ENCODE assay signal across 11 cellular contexts in genomic region chr16:27174007-27174406, GRCh38. TPM values are rescaled to one million over a fixed set of nuclear protein-coding genes. Genes with fewer than 3 reads are reported as not detected.
DNase-seq lines count a peak whose midpoint lies in the region; ATAC-seq, FAIRE-seq and TF ChIP-seq lines count a peak whose summit lies in the region.
"Had no signal": no experiment of that assay in that cellular context is flagged by ENCODE, and none has a peak within 500 bp of the region (broad histone marks: within the 10 kb centered on the region; RNA-seq: fewer than 3 reads in every experiment).

No MANE protein-coding gene starts in this region.

- TF ChIP-seq EP300 in HepG2 (IDR thresholded peaks at IDR 0.05; ENCODE audit: low read depth in 2 of 2, low read length in 2 of 2): no peak
- TF ChIP-seq EP300 in HepG2 (CRISPR knock-in tag; IDR thresholded peaks at IDR 0.05; ENCODE audit: borderline replicate concordance): no peak

- intact Hi-C loops in activated CD4-positive, alpha-beta T cell treated with anti-CD3 and anti-CD28 coated beads, Interleukin-2, amount 10 ng/mL, durations not matched to agents 24 days and 14 days (cut with micrococcal nuclease): loop anchor here (10.0 kb wide), 1 partner anchor 579 kb away; no protein-coding TSS in a partner anchor
- intact Hi-C loops in HepG2 (cut with micrococcal nuclease; ENCODE audit: unreplicated experiment): no loop called here

- no peaks in the 10 kb centered on the region for H3K36me3 ChIP-seq in BLaER1 treated with 17β-estradiol and CSF1 and Interleukin-3, amounts not matched to agents 10 nM and 100 nM
- no peaks in the 10 kb centered on the region for H3K36me3 ChIP-seq in HepG2 (replicated peaks in 1 of 2; ENCODE audit: control insufficient read depth in 1 of 2, insufficient read depth in 2 of 2, low read length in 2 of 2)
- H3K36me3 ChIP-seq: SJCRH30, thoracic aorta had no signal

- no peaks in the 10 kb centered on the region for H3K79me2 ChIP-seq in HepG2 (ENCODE audit: insufficient read depth, low read length)

- no peaks in the 10 kb centered on the region for H3K9me3 ChIP-seq in BLaER1 treated with 17β-estradiol and CSF1 and Interleukin-3, amounts not matched to agents 10 nM and 100 nM (replicated peaks in 1 of 11)
- H3K9me3 ChIP-seq in HepG2 (ENCODE audit: low read length): no peaks in the 10 kb centered on the region
- H3K9me3 ChIP-seq: thoracic aorta had no signal

- H3K9ac ChIP-seq in BLaER1 treated with 17β-estradiol and CSF1 and Interleukin-3, amounts not matched to agents 10 nM and 100 nM: peak overlapping the region in 9 of 11 experiments; percentile 2 to 80 (median 55); a peak in 15 of 22 replicates
- H3K9ac ChIP-seq in HepG2 (ENCODE audit: insufficient read depth, low read depth, low read length): no peak overlapping the region

- WGBS in HepG2 (ENCODE audit: low lambda C conversion rate): 42% methylated on average over 8 of the region's 8 CpGs

- peak overlapping the region; percentile 19 to 99 (median 90); a peak in 20 of 22 replicates for H3K4me2 ChIP-seq in BLaER1 treated with 17β-estradiol and CSF1 and Interleukin-3, amounts not matched to agents 10 nM and 100 nM
- H3K4me2 ChIP-seq in HepG2 (ENCODE audit: low read depth, low read length): no peak overlapping the region

- CTCF ChIA-PET in HepG2 (lab: Yijun Ruan, JAX; ENCODE audit: low intra/inter-chr PET ratio, low total read pairs): no interaction called here

- peak overlapping the region; percentile 51 for H3K4me3 Mint-ChIP-seq in activated CD4-positive, alpha-beta T cell treated with anti-CD3 and anti-CD28 coated beads, Interleukin-2, amount 10 ng/mL, durations not matched to agents 24 days and 14 days
- peak overlapping the region; percentile 59 to 66 for H3K4me3 Mint-ChIP-seq in effector memory CD8-positive, alpha-beta T cell
- H3K4me3 Mint-ChIP-seq: nephron had no signal

- peak overlapping the region in 9 of 11 experiments; percentile 22 to 91 (median 84); a peak in 17 of 22 replicates for H3K27ac ChIP-seq in BLaER1 treated with 17β-estradiol and CSF1 and Interleukin-3, amounts not matched to agents 10 nM and 100 nM
- H3K27ac ChIP-seq in HepG2 (ENCODE audit: extremely low read length, insufficient read depth, low read length): no peak overlapping the region
- H3K27ac ChIP-seq: SJCRH30, thoracic aorta had no signal

- POLR2A ChIA-PET in HepG2 (lab: Yijun Ruan, JAX): interaction anchor here (0.8 to 1.0 kb wide), 2 partner anchors 30 to 193 kb away, joined by 3 read pairs; partner anchors contain the start of gene KDM8

- no peak for FAIRE-seq in HepG2 (lab: Jason Lieb, UNC)

- TF ChIP-seq CTCF in HepG2 (CRISPR knock-in tag; IDR thresholded peaks at IDR 0.05): no peak

- DNase-seq in NCI-H2029 treated with DMSO at 0.1 percent for 48 hours (lab: John Stamatoyannopoulos, UW): peak; percentile 24
- DNase-seq in activated CD4-positive, alpha-beta T cell treated with anti-CD3 and anti-CD28 coated beads, Interleukin-2, amount 10 ng/mL, durations not matched to agents 24 days and 14 days: peak; percentile 85
- DNase-seq in effector memory CD8-positive, alpha-beta T cell: peak; percentile 47 to 55 (median 50)
- no peak for DNase-seq in DMS79 (lab: John Stamatoyannopoulos, UW)
- no peak for DNase-seq in HepG2 (ENCODE audit: low spot score)
- no peak for DNase-seq in LoVo (ENCODE audit: low spot score)

- H3K4me1 Mint-ChIP-seq in activated CD4-positive, alpha-beta T cell treated with anti-CD3 and anti-CD28 coated beads, Interleukin-2, amount 10 ng/mL, durations not matched to agents 24 days and 14 days: peaks cover 66% of the 10 kb centered on the region
- peaks cover 38 to 48% of the 10 kb centered on the region in 2 donors for H3K4me1 Mint-ChIP-seq in effector memory CD8-positive, alpha-beta T cell (ENCODE audit: low read depth in 2 of 2)

- no peak for TF ChIP-seq RAD21 in HepG2 (CRISPR knock-in tag; IDR thresholded peaks at IDR 0.05)

- H3K27ac Mint-ChIP-seq in activated CD4-positive, alpha-beta T cell treated with anti-CD3 and anti-CD28 coated beads, Interleukin-2, amount 10 ng/mL, durations not matched to agents 24 days and 14 days: peak overlapping the region; percentile 80
- peak overlapping the region; percentile 89 to 91 for H3K27ac Mint-ChIP-seq in effector memory CD8-positive, alpha-beta T cell
- H3K27ac Mint-ChIP-seq: nephron had no signal

- no peak overlapping the region for H2AFZ ChIP-seq in HepG2 (ENCODE audit: low read length)

- ATAC-seq in effector memory CD8-positive, alpha-beta T cell (replicated peaks): peak; percentile 70
- ATAC-seq in HepG2 (no peak), GM18511 (IDR thresholded peaks at IDR 0.05; ENCODE audit: unreplicated experiment) (no peak)

- no peak for TF ChIP-seq POLR2A in HepG2 (IDR thresholded peaks at IDR 0.05; ENCODE audit: insufficient read depth in 1 of 2, low read depth in 2 of 2, low read length in 2 of 2)

- no peaks in the 10 kb centered on the region for H3K27me3 ChIP-seq in BLaER1 treated with 17β-estradiol and CSF1 and Interleukin-3, amounts not matched to agents 10 nM and 100 nM
- no peaks in the 10 kb centered on the region for H3K27me3 ChIP-seq in HepG2 (ENCODE audit: control insufficient read depth in 1 of 2, insufficient read depth in 2 of 2, low read length in 2 of 2)
- H3K27me3 ChIP-seq: SJCRH30 had no signal

- H3K27me3 Mint-ChIP-seq in activated CD4-positive, alpha-beta T cell treated with anti-CD3 and anti-CD28 coated beads, Interleukin-2, amount 10 ng/mL, durations not matched to agents 24 days and 14 days: no peaks in the 10 kb centered on the region
- no peaks in the 10 kb centered on the region for H3K27me3 Mint-ChIP-seq in effector memory CD8-positive, alpha-beta T cell

- H3K4me3 ChIP-seq in BLaER1 treated with 17β-estradiol and CSF1 and Interleukin-3, amounts not matched to agents 10 nM and 100 nM: peak overlapping the region in 2 of 10 experiments; percentile 1 to 7; a peak in 4 of 20 replicates
- no peak overlapping the region for H3K4me3 ChIP-seq in HepG2 (replicated peaks in 1 of 3; ENCODE audit: insufficient read depth in 1 of 3, low read depth in 2 of 3, low read length in 3 of 3)
- H3K4me3 ChIP-seq: SJCRH30, thoracic aorta had no signal

- no TSS peak for BruUV-seq in HepG2 (replicated peaks; lab: Mats Ljungman, UMichigan)

- H3K36me3 Mint-ChIP-seq in activated CD4-positive, alpha-beta T cell treated with anti-CD3 and anti-CD28 coated beads, Interleukin-2, amount 10 ng/mL, durations not matched to agents 24 days and 14 days (ENCODE audit: low read depth): peaks cover 6% of the 10 kb centered on the region
- H3K36me3 Mint-ChIP-seq in effector memory CD8-positive, alpha-beta T cell (ENCODE audit: insufficient read depth): peaks cover 11% of the 10 kb centered on the region

- in situ Hi-C loops in HepG2 (cut with HindIII; ENCODE audit: extremely low pct_ligation_motif_present, low pct_unique_long_range_greater_than_20kb): loop anchor here (10.0 kb wide), 1 partner anchor 281 kb away; no protein-coding TSS in a partner anchor

- H3K4me1 ChIP-seq in BLaER1 treated with 17β-estradiol and CSF1 and Interleukin-3, amounts not matched to agents 10 nM and 100 nM: peaks cover 41 to 97% (median 90%) of the 10 kb centered on the region in 10 experiments
- no peaks in the 10 kb centered on the region for H3K4me1 ChIP-seq in HepG2 (ENCODE audit: insufficient read depth, low read length)

- H3K9me3 Mint-ChIP-seq in activated CD4-positive, alpha-beta T cell treated with anti-CD3 and anti-CD28 coated beads, Interleukin-2, amount 10 ng/mL, durations not matched to agents 24 days and 14 days: peaks cover 5% of the 10 kb centered on the region
- H3K9me3 Mint-ChIP-seq in effector memory CD8-positive, alpha-beta T cell: no peaks in the 10 kb centered on the region
- H3K9me3 Mint-ChIP-seq: nephron had no signal

- H4K20me1 ChIP-seq in BLaER1 treated with 17β-estradiol and CSF1 and Interleukin-3, amounts not matched to agents 10 nM and 100 nM: no peaks in the 10 kb centered on the region; a peak in 1 of 22 replicates
- H4K20me1 ChIP-seq in HepG2 (ENCODE audit: insufficient read depth, low read length): no peaks in the 10 kb centered on the region

TF ChIP-seq in HepG2, 621 proteins besides CTCF, POLR2A, EP300 and RAD21 (continues in another document):
- TF ChIP-seq ZBTB38 (CRISPR knock-in tag; IDR thresholded peaks at IDR 0.05) (no peak), PLRG1 (conservative IDR thresholded peaks at IDR 0.05) (no peak), NFE2L2 (IDR thresholded peaks at IDR 0.05; ENCODE audit: low read length) (no peak), ZNF230 (CRISPR knock-in tag; IDR thresholded peaks at IDR 0.05) (no peak)

RNA-seq across cellular contexts. Expression of gene KDM8, which starts 29.3 kb away (rescaled TPM):
- total RNA-seq in activated CD4-positive, alpha-beta T cell treated with anti-CD3 and anti-CD28 coated beads, Interleukin-2, amount 10 ng/mL, durations not matched to agents 24 days and 14 days: 11.0 and 13.6 TPM in 2 replicates
- 5.2 and 8.6 TPM in 2 replicates for total RNA-seq in HepG2 (2016; rRNA removed; fragmentation: Illumina TruSeq; extraction: Trizol)
- 4.8 and 8.6 TPM in 2 replicates for total RNA-seq in HepG2 (2016; cell fraction: cytosol; rRNA removed; fragmentation: Illumina TruSeq; extraction: Trizol; ENCODE audit: low read depth)
- 6.8 and 8.9 TPM in 2 replicates for total RNA-seq in HepG2 (2016; cell fraction: insoluble cytoplasmic fraction; rRNA removed; fragmentation: Illumina TruSeq; extraction: Trizol)
- 5.4 and 6.5 TPM in 2 replicates for total RNA-seq in HepG2 (2016; cell fraction: membrane; rRNA removed; fragmentation: Illumina TruSeq; extraction: Trizol)
- 10.5 and 11.8 TPM in 2 replicates for total RNA-seq in HepG2 (2016; cell fraction: nucleus; rRNA removed; fragmentation: Illumina TruSeq; extraction: Trizol)
- 3.3 and 4.0 TPM in 2 replicates for polyA plus RNA-seq in HepG2 (2011; rRNA removed)
- polyA plus RNA-seq in HepG2 (2011; cell fraction: cytosol; rRNA removed): 1.7 and 1.8 TPM in 2 replicates
- polyA plus RNA-seq in HepG2 (2011; cell fraction: nucleus; rRNA removed): 18.0 and 23.0 TPM in 2 replicates
- 3.3 and 3.7 TPM in 2 replicates for polyA plus RNA-seq in HepG2 (2012)
- 1.4 and 2.0 TPM in 2 replicates for polyA plus RNA-seq in HepG2 (2016; cell fraction: cytosol; fragmentation: Illumina TruSeq; extraction: Trizol; ENCODE audit: low read depth)
- 8.2 and 9.2 TPM in 2 replicates for polyA plus RNA-seq in HepG2 (2016; cell fraction: insoluble cytoplasmic fraction; fragmentation: Illumina TruSeq; extraction: Trizol; ENCODE audit: low read depth)
- 2.7 and 2.8 TPM in 2 replicates for polyA plus RNA-seq in HepG2 (2016; cell fraction: membrane; fragmentation: Illumina TruSeq; extraction: Trizol; ENCODE audit: low read depth)
- polyA plus RNA-seq in HepG2 (2016; cell fraction: nucleus; fragmentation: Illumina TruSeq; extraction: Trizol; ENCODE audit: insufficient read depth, low read depth): 14.1 and 16.6 TPM in 2 replicates
- polyA minus RNA-seq in HepG2 (2011; rRNA and poly(A)+ RNA removed; ENCODE audit: low replicate concordance): 8.5 and 15.7 TPM in 2 replicates
- 1.7 and 2.4 TPM in 2 replicates for polyA minus RNA-seq in HepG2 (2011; cell fraction: cytosol; rRNA and poly(A)+ RNA removed)
- polyA minus RNA-seq in HepG2 (2011; cell fraction: nucleus; rRNA and poly(A)+ RNA removed): 13.1 and 14.7 TPM in 2 replicates

Comparison
In these comparisons a context has a peak if more than half of its experiments do, and no peak if none do; other contexts are left out.
1. DNase-seq: peak in NCI-H2029 treated with DMSO at 0.1 percent for 48 hours (single experiment), activated CD4-positive, alpha-beta T cell treated with anti-CD3 and anti-CD28 coated beads, Interleukin-2, amount 10 ng/mL, durations not matched to agents 24 days and 14 days (single experiment) and effector memory CD8-positive, alpha-beta T cell (3 of 3); none in DMS79 (single experiment), HepG2 (single experiment) and LoVo (single experiment).